Comparison of ENCODE assay signal across 9 cellular contexts in the genomic region with DNA sequence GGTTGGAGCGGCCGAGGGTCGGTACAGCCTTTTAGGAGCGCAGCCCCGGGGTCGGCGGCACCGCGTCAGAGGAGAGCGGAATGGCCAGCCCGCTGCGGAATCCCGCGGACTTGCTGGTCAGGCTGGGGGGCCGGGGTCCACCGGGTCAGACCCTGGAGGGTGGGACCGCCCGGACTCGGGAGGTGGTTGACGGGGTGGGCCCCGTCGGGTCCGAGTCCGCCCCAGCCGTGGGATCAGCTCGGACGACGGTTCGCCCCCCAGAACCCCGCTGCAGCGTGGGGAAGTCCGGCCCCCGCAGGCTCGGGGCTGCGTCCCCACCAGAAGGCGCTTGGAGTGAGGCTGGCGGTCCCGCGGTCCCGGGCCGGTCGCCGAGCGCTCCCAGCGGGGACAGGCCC. TPM values are rescaled to one million over a fixed set of nuclear protein-coding genes. Genes with fewer than 3 reads are reported as not detected.
DNase-seq lines count a peak whose midpoint lies in the region; ATAC-seq and TF ChIP-seq lines count a peak whose summit lies in the region.
"Had no signal": no experiment of that assay in that cellular context is flagged by ENCODE, and none has a peak within 500 bp of the region (broad histone marks: within the 10 kb centered on the region; RNA-seq: fewer than 3 reads in every experiment).

No MANE protein-coding gene starts in this region.

- TF ChIP-seq EP300 in sigmoid colon (IDR thresholded peaks at IDR 0.05) = no peak

- 48% methylated on average over 5 of the region's 45 CpGs; no CpG with 5 or more reads in 1 of the 2 donors for WGBS in esophagus squamous epithelium, 2 donors
- WGBS in sigmoid colon, 2 donors = 3 to 4% methylated on average over 45 of the region's 45 CpGs

- H3K27me3 ChIP-seq in SJSA1 (replicated peaks) = peaks cover 38% of the 10 kb centered on the region
- H3K27me3 ChIP-seq in esophagus squamous epithelium = peaks cover 0 to 76% (median 6%) of the 10 kb centered on the region in 4 donors
- peaks cover 32 to 70% (median 54%) of the 10 kb centered on the region in 3 donors for H3K27me3 ChIP-seq in sigmoid colon

- TF ChIP-seq POLR2A in esophagus squamous epithelium (IDR thresholded peaks at IDR 0.05) (no peak), sigmoid colon (IDR thresholded peaks at IDR 0.05) (no peak)

- no peak overlapping the region for H3K27ac ChIP-seq in SJSA1
- H3K27ac ChIP-seq in esophagus squamous epithelium = no peak overlapping the region
- no peak overlapping the region for H3K27ac ChIP-seq in sigmoid colon

- peak overlapping the region; percentile 26 for H3K4me3 ChIP-seq in SJSA1
- H3K4me3 ChIP-seq in esophagus squamous epithelium = peak overlapping the region; percentile 39 to 65 (median 50)
- H3K4me3 ChIP-seq in sigmoid colon = peak overlapping the region in 3 of 4 donors; percentile 32 to 50 (median 34)

- H3K9ac ChIP-seq in ES-I3 (ENCODE audit: low read depth, low read length) = peak overlapping the region; percentile 57

- no peak for TF ChIP-seq CTCF in esophagus squamous epithelium (IDR thresholded peaks at IDR 0.05)
- TF ChIP-seq CTCF in sigmoid colon (IDR thresholded peaks at IDR 0.05) = no peak

- peaks cover 8% of the 10 kb centered on the region; the same call in 1 of the 2 replicates for H3K4me1 ChIP-seq in ES-I3 (ENCODE audit: insufficient read depth, low read length)
- peaks cover 8% of the 10 kb centered on the region; the same call in 1 of the 2 replicates for H3K4me1 ChIP-seq in SJSA1 (replicated peaks)
- peaks cover 5 to 30% (median 7%) of the 10 kb centered on the region in 3 donors for H3K4me1 ChIP-seq in esophagus squamous epithelium
- peaks cover 0 to 16% (median 7%) of the 10 kb centered on the region in 4 donors for H3K4me1 ChIP-seq in sigmoid colon

- H3K9me3 ChIP-seq in ES-I3 (ENCODE audit: control insufficient read depth, insufficient read depth, low read length) (no peaks in the 10 kb centered on the region), SJSA1 (replicated peaks) (no peaks in the 10 kb centered on the region), esophagus squamous epithelium (no peaks in the 10 kb centered on the region), sigmoid colon (no peaks in the 10 kb centered on the region)

- ATAC-seq in HG02885 (IDR thresholded peaks at IDR 0.05; ENCODE audit: poor library complexity, unreplicated experiment) = no peak

- no peak for DNase-seq in SJSA1 (ENCODE audit: low read depth in 1 of 2, low spot score in 2 of 2)
- no peak for DNase-seq in esophagus squamous epithelium (lab: John Stamatoyannopoulos, UW)
- no peak for DNase-seq in sigmoid colon
- DNase-seq in SIG-M5 (lab: John Stamatoyannopoulos, UW) = no peak
- DNase-seq in GF-D8 (lab: John Stamatoyannopoulos, UW) = no peak
- DNase-seq in MV-4-11 (lab: John Stamatoyannopoulos, UW) = no peak

- intact Hi-C loops in esophagus squamous epithelium (cut with DNase I) = no loop called here
- intact Hi-C loops in sigmoid colon (cut with DNase I) = no loop called here

- H3K36me3 ChIP-seq in ES-I3 (ENCODE audit: insufficient read depth, low read length) (no peaks in the 10 kb centered on the region; the same call in 1 of the 2 replicates), SJSA1 (no peaks in the 10 kb centered on the region), esophagus squamous epithelium (no peaks in the 10 kb centered on the region), sigmoid colon (no peaks in the 10 kb centered on the region)

RNA-seq across cellular contexts. Expression of gene ADM2, which starts 0.3 kb away (rescaled TPM):
- 0.05 TPM in 1 of 2 replicates, not detected in the other for total RNA-seq in SJSA1 (2014; rRNA removed; shearing (Covaris generic))
- total RNA-seq in esophagus squamous epithelium = 1 to 10 TPM in 2 of 4 donors, under 1 TPM in 2; under 0.01 to 1.9 (median 0.89) TPM
- not detected for total RNA-seq in sigmoid colon
- 1 to 10 TPM; 1.2 to 8.6 (median 3.2) TPM for polyA plus RNA-seq in sigmoid colon

RNA-seq across cellular contexts. Expression of gene MIOX, which starts 5.6 kb away (rescaled TPM):
- total RNA-seq in SJSA1 (2014; rRNA removed; shearing (Covaris generic)) = not detected in 2 replicates
- total RNA-seq in esophagus squamous epithelium (not detected), sigmoid colon (not detected)
- under 1 TPM in 1 of 3 donors, not detected in 2; 0.20 TPM for polyA plus RNA-seq in sigmoid colon
- total RNA-seq: pulmonary artery endothelial cell had no signal

RNA-seq across cellular contexts. Expression of gene SBF1, which starts 6.2 kb away (rescaled TPM):
- 77.0 and 87.9 TPM in 2 replicates for total RNA-seq in SJSA1 (2014; rRNA removed; shearing (Covaris generic))
- total RNA-seq in esophagus squamous epithelium (10 to 100 TPM; 38.3 to 92.0 (median 63.4) TPM), sigmoid colon (10 to 100 TPM; 23.2 to 53.7 (median 32.3) TPM)
- polyA plus RNA-seq in sigmoid colon = 10 to 100 TPM; 13.8 to 67.3 (median 17.3) TPM

RNA-seq across cellular contexts. Expression of gene LMF2, which starts 26.5 kb away (rescaled TPM):
- 34.7 and 53.5 TPM in 2 replicates for total RNA-seq in SJSA1 (2014; rRNA removed; shearing (Covaris generic))
- total RNA-seq in esophagus squamous epithelium (10 to 100 TPM; 35.4 to 65.0 (median 46.2) TPM), sigmoid colon (10 to 100 TPM; 24.8 to 52.5 (median 45.3) TPM)
- 10 to 100 TPM in 2 of 3 donors, 1 to 10 TPM in 1; 7.2 to 61.1 (median 11.3) TPM for polyA plus RNA-seq in sigmoid colon

RNA-seq across cellular contexts. Expression of gene NCAPH2, which starts 27.0 kb away (rescaled TPM):
- total RNA-seq in SJSA1 (2014; rRNA removed; shearing (Covaris generic)) = 106 and 113 TPM in 2 replicates
- 10 to 100 TPM; 30.2 to 42.6 (median 38.5) TPM for total RNA-seq in esophagus squamous epithelium
- total RNA-seq in sigmoid colon = 10 to 100 TPM; 30.7 to 54.0 (median 35.6) TPM
- polyA plus RNA-seq in sigmoid colon = 10 to 100 TPM; 20.3 to 45.3 (median 22.2) TPM
